ENCODE assay signal across 18 cellular contexts in the genomic region with DNA sequence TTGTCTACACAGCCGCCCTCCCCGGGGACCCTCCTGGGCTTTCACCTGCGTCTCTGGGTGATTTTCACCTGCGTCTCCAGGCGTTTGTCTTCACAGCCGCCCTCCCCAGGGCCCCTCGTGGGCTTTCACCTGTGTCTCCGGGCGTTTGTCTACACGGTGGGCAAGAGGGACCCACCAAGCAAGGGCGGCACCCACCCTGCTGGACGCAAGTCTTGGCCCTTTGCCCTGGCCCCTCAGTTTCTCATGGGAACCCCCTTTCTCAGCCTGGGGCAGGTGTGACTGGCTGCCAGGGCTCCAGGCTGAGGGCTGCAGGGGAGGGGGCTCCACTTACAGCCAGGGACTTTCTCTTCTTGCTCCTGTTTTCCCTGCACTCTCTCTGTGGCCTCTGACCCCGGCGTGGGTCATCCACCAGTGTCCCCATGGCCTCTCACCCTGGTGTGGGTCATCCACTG.
A peak's percentile ranks its signal among the peaks of the same experiment; 100 is the strongest.
DNase-seq lines count a peak whose midpoint lies in the region; ATAC-seq and TF ChIP-seq lines count a peak whose summit lies in the region.
"Had no signal": no experiment of that assay in that cellular context is flagged by ENCODE, and none has a peak within 500 bp of the region (broad histone marks: within the 10 kb centered on the region; RNA-seq: fewer than 3 reads in every experiment).

No MANE protein-coding gene starts in this region.

- no peak for ATAC-seq in left ventricle myocardium superior
- ATAC-seq in left cardiac atrium, result no peak
- peak; percentile 26 for ATAC-seq in memory B cell (ENCODE audit: low read depth)
- no peak for ATAC-seq in upper lobe of right lung
- ATAC-seq: PC-3 had no signal

- H3K9me3 Mint-ChIP-seq in memory B cell, result peaks cover 1% of the 10 kb centered on the region
- H3K9me3 Mint-ChIP-seq: CD4-positive, alpha-beta T cell had no signal

- H3K27me3 Mint-ChIP-seq in memory B cell, result peaks cover 34% of the 10 kb centered on the region

- H3K9me3 ChIP-seq in WERI-Rb-1 (ENCODE audit: severe bottlenecking) (no peaks in the 10 kb centered on the region), upper lobe of right lung (no peaks in the 10 kb centered on the region)
- H3K9me3 ChIP-seq: SK-N-SH had no signal

- H3K4me3 Mint-ChIP-seq in memory B cell, result peak overlapping the region; percentile 59
- H3K4me3 Mint-ChIP-seq: CD4-positive, alpha-beta T cell; H9 had no signal

- H3K27me3 ChIP-seq in WERI-Rb-1 (ENCODE audit: insufficient read depth, low read depth, severe bottlenecking) (no peaks in the 10 kb centered on the region), upper lobe of right lung (peaks cover 36% of the 10 kb centered on the region)

- DNase-seq in left ventricle myocardium superior (peak; percentile 9), left cardiac atrium (no peak), WERI-Rb-1 (peak; percentile 4), memory B cell (ENCODE audit: low spot score in 2 of 2) (no peak), upper lobe of right lung (peak; percentile 41), NCI-H82 treated with DMSO at 0.1 percent for 48 hours (lab: John Stamatoyannopoulos, UW; ENCODE audit: unreplicated experiment) (no peak), OCI-M1 (lab: John Stamatoyannopoulos, UW) (no peak)
- DNase-seq: CD4-positive, alpha-beta T cell; COR-L47; DMS 273 treated with DMSO at 0.1 percent for 48 hours; H9; KBM-7; MM.1S; NCI-H146; NCI-H2029 treated with DMSO at 0.1 percent for 48 hours; PC-3; SIG-M5; SK-N-SH had no signal

- TF ChIP-seq CTCF in WERI-Rb-1 (IDR thresholded peaks at IDR 0.05; ENCODE audit: low read depth, low read length) (no peak), upper lobe of right lung (IDR thresholded peaks at IDR 0.05) (no peak)

- H3K4me1 ChIP-seq in upper lobe of right lung, result no peaks in the 10 kb centered on the region

- no peak overlapping the region for H3K4me3 ChIP-seq in WERI-Rb-1 (ENCODE audit: low read depth, low read length)
- no peak overlapping the region for H3K4me3 ChIP-seq in upper lobe of right lung

- H3K36me3 Mint-ChIP-seq in memory B cell, result no peaks in the 10 kb centered on the region

- intact Hi-C loops in left ventricle myocardium superior (cut with micrococcal nuclease), result no loop called here
- intact Hi-C loops in left cardiac atrium (cut with DNase I), result no loop called here
- intact Hi-C loops in upper lobe of right lung (cut with DNase I), result no loop called here

- H3K36me3 ChIP-seq in WERI-Rb-1 (no peaks in the 10 kb centered on the region), upper lobe of right lung (no peaks in the 10 kb centered on the region)

- H3K4me1 Mint-ChIP-seq in memory B cell, result peaks cover 15% of the 10 kb centered on the region

- H3K27ac ChIP-seq in WERI-Rb-1 (no peak overlapping the region), upper lobe of right lung (no peak overlapping the region)

- peak overlapping the region; percentile 12 for H3K27ac Mint-ChIP-seq in memory B cell
- H3K27ac Mint-ChIP-seq: CD4-positive, alpha-beta T cell had no signal

Comparison
In these comparisons a context has a peak if more than half of its experiments do, and no peak if none do; other contexts are left out.
1. DNase-seq: peak in left ventricle myocardium superior (single experiment), WERI-Rb-1 (single experiment) and upper lobe of right lung (single experiment); none in left cardiac atrium (single experiment), memory B cell (0 of 2), NCI-H82 treated with DMSO at 0.1 percent for 48 hours (single experiment) and OCI-M1 (single experiment).